Comparison of ENCODE assay signal across 8 cellular contexts in the genomic region with DNA sequence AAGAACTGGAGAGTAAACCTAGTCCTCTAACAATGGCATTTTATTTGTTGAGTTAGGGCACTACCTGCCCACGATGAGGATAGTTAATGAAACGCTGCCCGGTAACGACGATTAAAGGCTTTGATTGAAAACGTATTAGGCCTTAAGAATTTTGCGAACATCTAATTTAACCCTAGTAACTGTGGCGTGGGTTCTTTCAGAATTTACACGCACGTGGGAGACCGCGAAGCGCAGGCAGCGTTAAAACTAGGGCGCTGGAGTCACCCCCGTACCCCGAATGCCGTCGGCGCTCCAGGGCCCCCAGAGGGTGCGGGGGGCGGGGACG.
A peak's percentile ranks its signal among the peaks of the same experiment; 100 is the strongest.
DNase-seq lines count a peak whose midpoint lies in the region; ATAC-seq and TF ChIP-seq lines count a peak whose summit lies in the region.

No MANE protein-coding gene starts in this region.

- no peaks in the 10 kb centered on the region for H3K9me3 ChIP-seq in SK-N-MC (ENCODE audit: low read depth, low read length)

- peak overlapping the region; percentile 97 for H3K9ac ChIP-seq in SK-N-MC (ENCODE audit: insufficient read length)

- H3K27me3 Mint-ChIP-seq in nephron progenitor cell (ENCODE audit: low read depth, poor library complexity), result peaks cover 19% of the 10 kb centered on the region

- ATAC-seq in GM21423 (IDR thresholded peaks at IDR 0.05; ENCODE audit: unreplicated experiment), result peak; percentile 27
- no peak for ATAC-seq in HG03135 (IDR thresholded peaks at IDR 0.05; ENCODE audit: unreplicated experiment)
- no peak for ATAC-seq in GM18861 (IDR thresholded peaks at IDR 0.05; ENCODE audit: unreplicated experiment)

- H3K27ac ChIP-seq in SK-N-MC, result peak overlapping the region; percentile 88

- DNase-seq in CD1c-positive myeloid dendritic cell (ENCODE audit: extremely low spot score) (peak; percentile 68), SK-N-MC (ENCODE audit: low read depth, low spot score) (no peak), epithelial cell of esophagus (ENCODE audit: low read depth) (peak; percentile 7), nephron progenitor cell (no peak), NCI-H2196 (lab: John Stamatoyannopoulos, UW; ENCODE audit: unreplicated experiment) (no peak)

- H3K9me3 Mint-ChIP-seq in nephron progenitor cell, result peaks cover 7% of the 10 kb centered on the region

- H3K27ac Mint-ChIP-seq in nephron progenitor cell, result peak overlapping the region; percentile 89

- H3K4me1 Mint-ChIP-seq in nephron progenitor cell, result peaks cover 28% of the 10 kb centered on the region

- H3K4me3 Mint-ChIP-seq in nephron progenitor cell, result peak overlapping the region; percentile 89

- peaks cover 8% of the 10 kb centered on the region for H3K36me3 Mint-ChIP-seq in nephron progenitor cell (ENCODE audit: low read depth)

- H3K4me3 ChIP-seq in SK-N-MC (peak overlapping the region; percentile 91), epithelial cell of esophagus (ENCODE audit: low read length) (peak overlapping the region; percentile 76)

- no peaks in the 10 kb centered on the region for H3K36me3 ChIP-seq in SK-N-MC (ENCODE audit: insufficient read depth, low read length)

- TF ChIP-seq CTCF in epithelial cell of esophagus (IDR thresholded peaks at IDR 0.05; ENCODE audit: insufficient read depth, low read depth, low read length, missing control alignments) (no peak), nephron progenitor cell (IDR thresholded peaks at IDR 0.05) (no peak)

Comparison
In these comparisons a context has a peak if more than half of its experiments do, and no peak if none do; other contexts are left out.
1. DNase-seq: peak in CD1c-positive myeloid dendritic cell (single experiment) and epithelial cell of esophagus (single experiment); none in SK-N-MC (single experiment), nephron progenitor cell (single experiment) and NCI-H2196 (single experiment).